ENCODE assay signal across 17 cellular contexts in the genomic region with DNA sequence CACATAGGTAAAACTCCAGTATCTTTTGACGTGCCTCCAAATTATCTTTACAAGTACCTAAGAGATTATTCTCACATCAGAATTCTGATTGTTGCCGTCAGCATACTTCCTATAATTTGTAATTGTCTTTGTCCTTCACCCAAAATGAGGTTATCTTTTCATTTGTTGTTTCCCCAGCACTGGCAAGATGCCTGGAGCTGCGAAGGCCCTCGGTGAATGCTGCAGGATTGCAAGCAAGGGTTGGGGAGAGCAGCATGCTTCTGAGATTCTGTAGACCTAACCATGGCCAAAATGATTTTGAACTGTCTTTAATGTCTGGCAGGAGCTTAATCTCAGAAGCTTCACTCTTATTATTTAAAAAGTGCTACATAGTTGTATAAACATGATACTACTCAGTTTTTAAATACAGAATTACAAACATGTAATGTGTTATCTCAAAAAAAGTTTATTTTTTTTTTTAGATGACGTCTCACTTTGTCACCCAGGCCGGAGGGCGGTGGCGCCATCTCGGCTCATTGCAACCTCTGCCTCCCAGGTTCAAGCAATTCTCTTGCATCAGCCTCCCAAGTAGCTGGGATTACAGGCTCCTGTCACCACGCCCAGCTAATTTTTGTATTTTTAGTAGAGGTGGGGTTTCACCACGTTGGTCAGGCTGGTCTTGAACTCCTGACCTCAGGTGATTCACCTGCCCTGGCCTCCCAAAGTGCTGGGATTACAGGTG.
DNase-seq lines count a peak whose midpoint lies in the region; ATAC-seq and TF ChIP-seq lines count a peak whose summit lies in the region.
"Had no signal": no experiment of that assay in that cellular context is flagged by ENCODE, and none has a peak within 500 bp of the region (broad histone marks: within the 10 kb centered on the region; RNA-seq: fewer than 3 reads in every experiment).

No MANE protein-coding gene starts in this region.

- H3K4me1 ChIP-seq in neutrophil (ENCODE audit: control insufficient read depth in 1 of 2, insufficient read depth in 1 of 2, low read depth in 1 of 2, low read length in 1 of 2) (peaks cover 28 to 41% of the 10 kb centered on the region in 2 experiments), testis (peaks cover 12% of the 10 kb centered on the region), left ventricle myocardium inferior (peaks cover 41% of the 10 kb centered on the region)

- ATAC-seq in natural killer cell treated with Interleukin-12 subunit alpha and Interleukin-12 subunit beta and Interleukin-15 and Interleukin-18, amount 100 ng/mL, for 72 hours: no peak
- ATAC-seq in stimulated activated naive CD8-positive, alpha-beta T cell treated with anti-CD3 and anti-CD28 coated beads, Interleukin-15, amount 100 ng/mL, for 72 hours: no peak

- no peaks in the 10 kb centered on the region for H3K27me3 Mint-ChIP-seq in activated CD4-positive, alpha-beta T cell treated with anti-CD3 and anti-CD28 coated beads, Interleukin-2, amount 10 ng/mL, durations not matched to agents 7 days and 5 days
- H3K27me3 Mint-ChIP-seq in natural killer cell treated with Interleukin-12 subunit alpha and Interleukin-12 subunit beta and Interleukin-15 and Interleukin-18, amount 100 ng/mL, for 72 hours: no peaks in the 10 kb centered on the region
- no peaks in the 10 kb centered on the region for H3K27me3 Mint-ChIP-seq in stimulated activated naive CD8-positive, alpha-beta T cell treated with anti-CD3 and anti-CD28 coated beads, Interleukin-15, amount 100 ng/mL, for 72 hours
- H3K27me3 Mint-ChIP-seq: CD4-positive, alpha-beta memory T cell had no signal

- no peaks in the 10 kb centered on the region for H3K4me1 Mint-ChIP-seq in activated CD4-positive, alpha-beta T cell treated with anti-CD3 and anti-CD28 coated beads, Interleukin-2, amount 10 ng/mL, durations not matched to agents 7 days and 5 days
- H3K4me1 Mint-ChIP-seq in natural killer cell treated with Interleukin-12 subunit alpha and Interleukin-12 subunit beta and Interleukin-15 and Interleukin-18, amount 100 ng/mL, for 72 hours (ENCODE audit: low read depth in 2 of 2): peaks cover 13% of the 10 kb centered on the region in 2 donors
- no peaks in the 10 kb centered on the region for H3K4me1 Mint-ChIP-seq in stimulated activated naive CD8-positive, alpha-beta T cell treated with anti-CD3 and anti-CD28 coated beads, Interleukin-15, amount 100 ng/mL, for 72 hours

- peaks cover 62% of the 10 kb centered on the region for H3K36me3 Mint-ChIP-seq in activated CD4-positive, alpha-beta T cell treated with anti-CD3 and anti-CD28 coated beads, Interleukin-2, amount 10 ng/mL, durations not matched to agents 7 days and 5 days (ENCODE audit: low read depth)
- H3K36me3 Mint-ChIP-seq in natural killer cell treated with Interleukin-12 subunit alpha and Interleukin-12 subunit beta and Interleukin-15 and Interleukin-18, amount 100 ng/mL, for 72 hours: peaks cover 29% of the 10 kb centered on the region

- H3K27me3 ChIP-seq in neutrophil (no peaks in the 10 kb centered on the region), testis (no peaks in the 10 kb centered on the region), left ventricle myocardium inferior (ENCODE audit: low read depth) (no peaks in the 10 kb centered on the region)

- H3K36me3 ChIP-seq in neutrophil (peaks cover 39% of the 10 kb centered on the region), testis (ENCODE audit: low read depth, missing control alignments) (no peaks in the 10 kb centered on the region), left ventricle myocardium inferior (peaks cover 35% of the 10 kb centered on the region)

- H3K27ac Mint-ChIP-seq in activated CD4-positive, alpha-beta T cell treated with anti-CD3 and anti-CD28 coated beads, Interleukin-2, amount 10 ng/mL, durations not matched to agents 7 days and 5 days: peak overlapping the region; percentile 32
- no peak overlapping the region for H3K27ac Mint-ChIP-seq in natural killer cell treated with Interleukin-12 subunit alpha and Interleukin-12 subunit beta and Interleukin-15 and Interleukin-18, amount 100 ng/mL, for 72 hours
- H3K27ac Mint-ChIP-seq in stimulated activated naive CD8-positive, alpha-beta T cell treated with anti-CD3 and anti-CD28 coated beads, Interleukin-15, amount 100 ng/mL, for 72 hours: no peak overlapping the region

- no peaks in the 10 kb centered on the region for H3K9me3 Mint-ChIP-seq in activated CD4-positive, alpha-beta T cell treated with anti-CD3 and anti-CD28 coated beads, Interleukin-2, amount 10 ng/mL, durations not matched to agents 7 days and 5 days
- no peaks in the 10 kb centered on the region for H3K9me3 Mint-ChIP-seq in natural killer cell treated with Interleukin-12 subunit alpha and Interleukin-12 subunit beta and Interleukin-15 and Interleukin-18, amount 100 ng/mL, for 72 hours
- H3K9me3 Mint-ChIP-seq in stimulated activated naive CD8-positive, alpha-beta T cell treated with anti-CD3 and anti-CD28 coated beads, Interleukin-15, amount 100 ng/mL, for 72 hours: no peaks in the 10 kb centered on the region

- intact Hi-C loops in testis (cut with DNase I; ENCODE audit: low total_unique reads): no loop called here
- intact Hi-C loops in left ventricle myocardium inferior (cut with micrococcal nuclease): no loop called here

- H3K4me3 ChIP-seq in neutrophil (ENCODE audit: low read depth in 1 of 2, low read length in 1 of 2) (no peak overlapping the region), testis (no peak overlapping the region), left ventricle myocardium inferior (no peak overlapping the region)
- H3K4me3 ChIP-seq: GM23248 had no signal

- no peak overlapping the region for H3K4me3 Mint-ChIP-seq in activated CD4-positive, alpha-beta T cell treated with anti-CD3 and anti-CD28 coated beads, Interleukin-2, amount 10 ng/mL, durations not matched to agents 7 days and 5 days
- no peak overlapping the region for H3K4me3 Mint-ChIP-seq in natural killer cell treated with Interleukin-12 subunit alpha and Interleukin-12 subunit beta and Interleukin-15 and Interleukin-18, amount 100 ng/mL, for 72 hours
- H3K4me3 Mint-ChIP-seq in stimulated activated naive CD8-positive, alpha-beta T cell treated with anti-CD3 and anti-CD28 coated beads, Interleukin-15, amount 100 ng/mL, for 72 hours: no peak overlapping the region
- H3K4me3 Mint-ChIP-seq: CD4-positive, alpha-beta memory T cell had no signal

- CTCF ChIA-PET in activated CD4-positive, alpha-beta T cell treated with anti-CD3 and anti-CD28 coated beads, Interleukin-2, amount 10 ng/mL, durations not matched to agents 7 days and 5 days (lab: Charles Lee): interaction anchor here (1.5 kb wide), 1 partner anchor 10 kb away, joined by 4 read pairs; no protein-coding TSS in a partner anchor

- TF ChIP-seq POLR2A in testis (IDR thresholded peaks at IDR 0.05): no peak

- POLR2A ChIA-PET in activated CD4-positive, alpha-beta T cell treated with anti-CD3 and anti-CD28 coated beads, Interleukin-2, amount 10 ng/mL, durations not matched to agents 7 days and 5 days (lab: Charles Lee): no interaction called here

- H3K27ac ChIP-seq in neutrophil (peak overlapping the region; percentile 83), testis (peak overlapping the region; percentile 54 to 61), left ventricle myocardium inferior (replicated peaks) (no peak overlapping the region)
- H3K27ac ChIP-seq: GM23248 had no signal

- DNase-seq in activated CD4-positive, alpha-beta T cell treated with anti-CD3 and anti-CD28 coated beads, Interleukin-2, amount 10 ng/mL, durations not matched to agents 7 days and 5 days: no peak
- DNase-seq in activated CD4-positive, alpha-beta T cell treated with anti-CD3 and anti-CD28 coated beads, Interleukin-2, amount 50 U/mL, for 4 hours: no peak
- peak; percentile 9 for DNase-seq in iris pigment epithelial cell (ENCODE audit: low read depth)
- DNase-seq in testis: peak; percentile 82
- no peak for DNase-seq in natural killer cell treated with Interleukin-12 subunit alpha and Interleukin-12 subunit beta and Interleukin-15 and Interleukin-18, amount 100 ng/mL, for 72 hours (ENCODE audit: low spot score)
- no peak for DNase-seq in stimulated activated naive CD8-positive, alpha-beta T cell treated with anti-CD3 and anti-CD28 coated beads, Interleukin-15, amount 100 ng/mL, for 72 hours
- DNase-seq in left ventricle myocardium inferior: no peak
- DNase-seq: 8988T; C1 segment of cervical spinal cord; Calu3; CD4-positive, alpha-beta memory T cell; COR-L47; DND-41; GM23248; H7; HCEC 1CT had no signal

- TF ChIP-seq CTCF in neutrophil (IDR thresholded peaks at IDR 0.05) (no peak), testis (IDR thresholded peaks at IDR 0.05) (no peak), left ventricle myocardium inferior (IDR thresholded peaks at IDR 0.05; ENCODE audit: borderline replicate concordance) (no peak)

- WGBS in testis, 2 donors: 57 to 72% methylated on average over 11 of the region's 11 CpGs

- H3K9me3 ChIP-seq in neutrophil (no peaks in the 10 kb centered on the region), testis (no peaks in the 10 kb centered on the region), left ventricle myocardium inferior (replicated peaks) (no peaks in the 10 kb centered on the region)

Comparison
In these comparisons a context has a peak if more than half of its experiments do, and no peak if none do; other contexts are left out.
1. DNase-seq: peak in iris pigment epithelial cell (single experiment) and testis (single experiment); none in activated CD4-positive, alpha-beta T cell treated with anti-CD3 and anti-CD28 coated beads, Interleukin-2, amount 10 ng/mL, durations not matched to agents 7 days and 5 days (single experiment), activated CD4-positive, alpha-beta T cell treated with anti-CD3 and anti-CD28 coated beads, Interleukin-2, amount 50 U/mL, for 4 hours (0 of 2), natural killer cell treated with Interleukin-12 subunit alpha and Interleukin-12 subunit beta and Interleukin-15 and Interleukin-18, amount 100 ng/mL, for 72 hours (single experiment), stimulated activated naive CD8-positive, alpha-beta T cell treated with anti-CD3 and anti-CD28 coated beads, Interleukin-15, amount 100 ng/mL, for 72 hours (0 of 2) and left ventricle myocardium inferior (single experiment).